15 cellular contexts compared by ENCODE assay signal in genomic region chr5:136506131-136506530, GRCh38.
DNase-seq lines count a peak whose midpoint lies in the region; ATAC-seq and TF ChIP-seq lines count a peak whose summit lies in the region.
"Had no signal": no experiment of that assay in that cellular context is flagged by ENCODE, and none has a peak within 500 bp of the region (broad histone marks: within the 10 kb centered on the region; RNA-seq: fewer than 3 reads in every experiment).

No MANE protein-coding gene starts in this region.

- peak; percentile 87 for ATAC-seq in WTC11
- ATAC-seq in HG02642 (IDR thresholded peaks at IDR 0.05; ENCODE audit: poor library complexity, unreplicated experiment) = no peak

- POLR2A ChIA-PET in WTC11 (lab: Charles Lee) = no interaction called here

- H3K4me3 ChIP-seq in iPS-20b (ENCODE audit: low read length) (no peak overlapping the region), colonic mucosa (no peak overlapping the region)
- H3K4me3 ChIP-seq: BLaER1 treated with 17β-estradiol and CSF1 and Interleukin-3, amounts not matched to agents 10 nM and 100 nM; GM23248 had no signal

- H3K27ac ChIP-seq in iPS-20b (ENCODE audit: low read length) = peak overlapping the region; percentile 71
- H3K27ac ChIP-seq in colonic mucosa = no peak overlapping the region
- H3K27ac ChIP-seq: BLaER1 treated with 17β-estradiol and CSF1 and Interleukin-3, amounts not matched to agents 10 nM and 100 nM; GM23248; HL-60 had no signal

- H3K4me1 ChIP-seq in iPS-20b (ENCODE audit: insufficient read depth, low read length) (peaks cover 8% of the 10 kb centered on the region; the same call in 1 of the 2 replicates), colonic mucosa (no peaks in the 10 kb centered on the region)
- H3K4me1 ChIP-seq: BLaER1 treated with 17β-estradiol and CSF1 and Interleukin-3, amounts not matched to agents 10 nM and 100 nM had no signal

- no peaks in the 10 kb centered on the region for H3K27me3 ChIP-seq in iPS-20b (ENCODE audit: insufficient read depth, low read length)
- no peaks in the 10 kb centered on the region for H3K27me3 ChIP-seq in colonic mucosa
- H3K27me3 ChIP-seq: BLaER1 treated with 17β-estradiol and CSF1 and Interleukin-3, amounts not matched to agents 10 nM and 100 nM had no signal

- TF ChIP-seq CTCF in WTC11 (IDR thresholded peaks at IDR 0.05) (no peak), colonic mucosa (IDR thresholded peaks at IDR 0.05) (no peak)

- peak; percentile 2 for DNase-seq in NCI-H82 (lab: John Stamatoyannopoulos, UW)
- DNase-seq in NCI-H82 treated with DMSO at 0.1 percent for 48 hours (lab: John Stamatoyannopoulos, UW; ENCODE audit: unreplicated experiment) = no peak
- DNase-seq in WTC11 (ENCODE audit: low spot score) = no peak
- DNase-seq in mesenteric fat pad (ENCODE audit: low spot score) = no peak
- no peak for DNase-seq in colonic mucosa
- DNase-seq: ACHN; CD4-positive, CD25-positive, alpha-beta regulatory T cell; GM23248; HCEC 1CT; HFFc6; IMR-90 had no signal

- CTCF ChIA-PET in WTC11 (lab: Charles Lee) = interaction anchor here (0.9 to 1.0 kb wide), 2 partner anchors 180 to 264 kb away, joined by 3 read pairs; no protein-coding TSS in a partner anchor

- H3K27ac Mint-ChIP-seq in WTC11 = no peak overlapping the region
- H3K27ac Mint-ChIP-seq: HFFc6 had no signal

- H3K4me1 Mint-ChIP-seq in WTC11 = peaks cover 57% of the 10 kb centered on the region
- H3K4me1 Mint-ChIP-seq: CD4-positive, CD25-positive, alpha-beta regulatory T cell had no signal

- H3K9ac ChIP-seq in iPS-20b (ENCODE audit: low read depth, low read length) (peak overlapping the region; percentile 39; the same call in 1 of the 2 replicates), colonic mucosa (ENCODE audit: low read depth in 2 of 2, low read length in 2 of 2) (no peak overlapping the region)
- H3K9ac ChIP-seq: BLaER1 treated with 17β-estradiol and CSF1 and Interleukin-3, amounts not matched to agents 10 nM and 100 nM; GM23248 had no signal

- H3K9me3 ChIP-seq in iPS-20b (ENCODE audit: insufficient read depth, low read depth, low read length) (no peaks in the 10 kb centered on the region), colonic mucosa (no peaks in the 10 kb centered on the region)

- H3K36me3 ChIP-seq in iPS-20b (ENCODE audit: insufficient read depth, low read depth, low read length) (no peaks in the 10 kb centered on the region), colonic mucosa (no peaks in the 10 kb centered on the region)
- H3K36me3 ChIP-seq: BLaER1 treated with 17β-estradiol and CSF1 and Interleukin-3, amounts not matched to agents 10 nM and 100 nM had no signal

- H3K9me3 Mint-ChIP-seq in WTC11 = peaks cover 1% of the 10 kb centered on the region
- H3K9me3 Mint-ChIP-seq: HFFc6 had no signal

- peaks cover 9% of the 10 kb centered on the region for H3K36me3 Mint-ChIP-seq in WTC11
- H3K36me3 Mint-ChIP-seq: CD4-positive, CD25-positive, alpha-beta regulatory T cell had no signal

- H3K27me3 Mint-ChIP-seq in WTC11 (ENCODE audit: low read depth) = no peaks in the 10 kb centered on the region

- H3K4me3 Mint-ChIP-seq in WTC11 = no peak overlapping the region
- H3K4me3 Mint-ChIP-seq: CD4-positive, CD25-positive, alpha-beta regulatory T cell; HFFc6 had no signal

- intact Hi-C loops in colonic mucosa (cut with DNase I) = no loop called here

TF ChIP-seq in WTC11, 78 proteins besides CTCF, POLR2A, EP300 and RAD21:
- TF ChIP-seq ETV6 (CRISPR knock-in tag; IDR thresholded peaks at IDR 0.05) = no peak
- TF ChIP-seq NR2C2 (CRISPR knock-in tag; IDR thresholded peaks at IDR 0.05) = no peak
- TF ChIP-seq, protein P1, sequence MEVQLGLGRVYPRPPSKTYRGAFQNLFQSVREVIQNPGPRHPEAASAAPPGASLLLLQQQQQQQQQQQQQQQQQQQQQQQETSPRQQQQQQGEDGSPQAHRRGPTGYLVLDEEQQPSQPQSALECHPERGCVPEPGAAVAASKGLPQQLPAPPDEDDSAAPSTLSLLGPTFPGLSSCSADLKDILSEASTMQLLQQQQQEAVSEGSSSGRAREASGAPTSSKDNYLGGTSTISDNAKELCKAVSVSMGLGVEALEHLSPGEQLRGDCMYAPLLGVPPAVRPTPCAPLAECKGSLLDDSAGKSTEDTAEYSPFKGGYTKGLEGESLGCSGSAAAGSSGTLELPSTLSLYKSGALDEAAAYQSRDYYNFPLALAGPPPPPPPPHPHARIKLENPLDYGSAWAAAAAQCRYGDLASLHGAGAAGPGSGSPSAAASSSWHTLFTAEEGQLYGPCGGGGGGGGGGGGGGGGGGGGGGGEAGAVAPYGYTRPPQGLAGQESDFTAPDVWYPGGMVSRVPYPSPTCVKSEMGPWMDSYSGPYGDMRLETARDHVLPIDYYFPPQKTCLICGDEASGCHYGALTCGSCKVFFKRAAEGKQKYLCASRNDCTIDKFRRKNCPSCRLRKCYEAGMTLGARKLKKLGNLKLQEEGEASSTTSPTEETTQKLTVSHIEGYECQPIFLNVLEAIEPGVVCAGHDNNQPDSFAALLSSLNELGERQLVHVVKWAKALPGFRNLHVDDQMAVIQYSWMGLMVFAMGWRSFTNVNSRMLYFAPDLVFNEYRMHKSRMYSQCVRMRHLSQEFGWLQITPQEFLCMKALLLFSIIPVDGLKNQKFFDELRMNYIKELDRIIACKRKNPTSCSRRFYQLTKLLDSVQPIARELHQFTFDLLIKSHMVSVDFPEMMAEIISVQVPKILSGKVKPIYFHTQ (CRISPR knock-in tag; IDR thresholded peaks at IDR 0.05) = no peak
- no peak for TF ChIP-seq SMAD4 (CRISPR knock-in tag; IDR thresholded peaks at IDR 0.05)
- TF ChIP-seq ZNF416 (CRISPR knock-in tag; IDR thresholded peaks at IDR 0.05) = no peak
- TF ChIP-seq GTF2I (CRISPR knock-in tag; conservative IDR thresholded peaks at IDR 0.05) = no peak
- no peak for TF ChIP-seq TEAD4 (CRISPR knock-in tag; IDR thresholded peaks at IDR 0.05)
- no peak for TF ChIP-seq CREB1 (CRISPR knock-in tag; IDR thresholded peaks at IDR 0.05)
- TF ChIP-seq CDX4 (CRISPR knock-in tag; IDR thresholded peaks at IDR 0.05; ENCODE audit: borderline replicate concordance) = no peak
- TF ChIP-seq EMX1 (CRISPR knock-in tag; IDR thresholded peaks at IDR 0.05) = no peak
- no peak for TF ChIP-seq ATF1 (CRISPR knock-in tag; IDR thresholded peaks at IDR 0.05)
- TF ChIP-seq, protein P2, sequence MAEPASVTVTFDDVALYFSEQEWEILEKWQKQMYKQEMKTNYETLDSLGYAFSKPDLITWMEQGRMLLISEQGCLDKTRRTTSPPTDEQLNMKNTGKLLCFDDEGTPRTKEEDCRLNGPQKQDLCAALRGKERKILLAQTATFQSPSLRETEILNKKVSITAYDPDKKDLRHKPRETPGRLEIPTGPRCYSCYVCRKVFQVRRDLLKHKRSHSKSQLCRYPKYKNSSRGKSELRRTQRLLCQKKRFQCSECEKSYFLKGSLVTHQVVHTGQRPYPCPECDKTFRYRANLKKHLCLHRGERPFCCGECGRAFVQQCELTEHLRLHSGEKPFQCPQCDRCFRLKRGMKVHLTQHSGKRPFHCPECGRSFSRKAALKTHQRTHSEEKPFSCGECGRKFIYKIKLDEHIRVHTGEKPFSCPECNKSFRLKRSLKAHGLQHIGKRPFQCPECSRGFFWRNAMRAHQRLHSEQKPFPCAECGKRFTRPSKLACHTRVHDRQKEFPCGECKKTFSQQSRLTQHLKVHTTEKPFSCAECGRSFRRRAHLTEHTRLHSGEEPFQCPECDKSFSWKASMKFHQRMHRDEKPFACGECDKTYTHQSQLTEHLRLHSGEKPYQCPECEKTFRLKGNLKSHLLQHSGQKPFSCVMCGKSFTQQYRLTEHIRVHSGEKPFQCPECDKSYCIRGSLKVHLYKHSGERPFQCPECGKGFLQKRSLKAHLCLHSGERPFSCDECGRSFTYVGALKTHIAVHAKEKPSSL (CRISPR knock-in tag; conservative IDR thresholded peaks at IDR 0.05) = no peak
- TF ChIP-seq CREM (CRISPR knock-in tag; IDR thresholded peaks at IDR 0.05) = no peak
- no peak for TF ChIP-seq ESRRA (CRISPR knock-in tag; IDR thresholded peaks at IDR 0.05; ENCODE audit: borderline replicate concordance)
- no peak for TF ChIP-seq GRHL2 (CRISPR knock-in tag; IDR thresholded peaks at IDR 0.05; ENCODE audit: insufficient replicate concordance, severe bottlenecking)
